Comparison of ENCODE assay signal across 1 cellular context in genomic region chr14:80638620-80639215, GRCh38.
TF ChIP-seq lines count a peak whose summit lies in the region.

No MANE protein-coding gene starts in this region.

TF ChIP-seq in IMR-90, 13 proteins besides CTCF, POLR2A, EP300 and RAD21 (continued from another document):
- TF ChIP-seq CEBPB (IDR thresholded peaks at IDR 0.05; ENCODE audit: low read depth, low read length), result peak; percentile 53
- TF ChIP-seq BHLHE40 (IDR thresholded peaks at IDR 0.05; ENCODE audit: low read depth, low read length), result no peak
- no peak for TF ChIP-seq SMC3 (IDR thresholded peaks at IDR 0.05; ENCODE audit: low read depth, low read length)
- no peak for TF ChIP-seq RCOR1 (IDR thresholded peaks at IDR 0.05; ENCODE audit: insufficient replicate concordance, low read length)
- no peak for TF ChIP-seq RFX5 (IDR thresholded peaks at IDR 0.05; ENCODE audit: low read depth, low read length)
- TF ChIP-seq ELK1 (IDR thresholded peaks at IDR 0.05; ENCODE audit: borderline replicate concordance, low read depth, low read length), result no peak
- TF ChIP-seq NFE2L2 (IDR thresholded peaks at IDR 0.05; ENCODE audit: low read depth, low read length), result peak; percentile 86
- TF ChIP-seq USF2 (IDR thresholded peaks at IDR 0.05; ENCODE audit: low read depth, low read length), result no peak
- TF ChIP-seq FOS (IDR thresholded peaks at IDR 0.05; ENCODE audit: low read depth, low read length), result peak; percentile 36; the same call in 1 of the 2 replicates
- no peak for TF ChIP-seq CHD1 (IDR thresholded peaks at IDR 0.05; ENCODE audit: low read depth, low read length)
- no peak for TF ChIP-seq MXI1 (IDR thresholded peaks at IDR 0.05; ENCODE audit: borderline replicate concordance, low read depth, low read length)
TF ChIP-seq in IMR-90: peak in this region for 4.
